8 cellular contexts compared by ENCODE assay signal in the genomic region with DNA sequence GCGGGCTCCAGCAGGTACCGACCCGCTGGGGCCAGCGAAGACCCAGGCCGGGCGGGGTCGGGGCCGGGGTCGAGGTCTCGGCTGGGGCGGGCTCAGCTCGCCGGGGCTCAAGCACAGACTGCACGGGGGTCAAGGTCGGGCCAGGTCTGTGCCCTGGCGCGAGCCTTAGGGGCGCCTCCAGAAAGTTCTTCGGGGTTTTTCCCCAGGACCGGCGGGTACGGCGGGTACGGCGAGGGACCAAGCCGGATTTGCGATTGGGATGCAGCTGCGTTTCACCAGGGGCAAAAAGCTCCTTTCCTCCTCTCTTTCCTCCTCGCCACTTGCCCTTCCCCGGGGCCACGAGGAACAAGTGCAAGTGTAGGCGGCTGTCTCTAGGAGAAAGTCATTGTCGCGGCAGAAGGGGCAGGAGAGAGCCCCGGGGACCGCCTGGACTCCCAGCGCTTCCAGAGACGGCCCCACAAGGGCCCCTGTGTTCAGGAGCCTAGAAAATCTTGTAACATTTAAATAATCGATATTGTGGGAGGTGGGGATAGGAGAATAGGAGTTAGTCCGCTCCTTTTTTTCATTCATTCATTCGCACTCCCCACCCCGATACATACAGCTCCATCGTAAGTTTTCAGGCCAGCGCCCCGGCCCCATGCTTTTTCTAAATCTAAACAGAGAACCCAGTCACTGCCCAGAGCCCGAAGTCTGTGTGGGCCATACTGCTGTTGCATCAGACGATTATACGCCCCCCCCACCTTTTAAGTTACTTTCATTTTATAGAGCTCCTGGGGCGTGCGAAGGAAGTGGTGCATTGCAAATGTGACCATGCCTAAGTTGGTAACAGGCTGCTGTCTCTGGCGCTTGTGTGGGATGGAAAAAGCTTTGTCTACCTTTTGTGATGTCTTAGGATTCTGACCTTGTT. TPM values are rescaled to one million over a fixed set of nuclear protein-coding genes. Genes with fewer than 3 reads are reported as not detected.
DNase-seq lines count a peak whose midpoint lies in the region; ATAC-seq and TF ChIP-seq lines count a peak whose summit lies in the region.

No MANE protein-coding gene starts in this region.

- TF ChIP-seq CTCF in VCaP (conservative IDR thresholded peaks at IDR 0.05) (no peak), right lobe of liver (IDR thresholded peaks at IDR 0.05) (no peak)

- DNase-seq in NCI-H2081 (lab: John Stamatoyannopoulos, UW) (peak; percentile 37 to 64), NCI-H2081 treated with DMSO at 0.1 percent for 48 hours (lab: John Stamatoyannopoulos, UW) (no peak), NCI-H2029 (lab: John Stamatoyannopoulos, UW) (peak; percentile 36), right lobe of liver (peak in 1 of 3 donors; percentile 46)
- peak; percentile 46 to 70 for DNase-seq in central memory CD8-positive, alpha-beta T cell (ENCODE audit: low spot score in 2 of 2)
- DNase-seq in stimulated activated CD8-positive, alpha-beta memory T cell treated with anti-CD3 and anti-CD28 coated beads, Interleukin-12 subunit alpha, Interleukin-12 subunit beta, amount 100 ng/mL, for 1 hour (ENCODE audit: low read depth), result peak; percentile 47

- no peak for TF ChIP-seq POLR2A in right lobe of liver (IDR thresholded peaks at IDR 0.05)

- H3K27ac Mint-ChIP-seq in central memory CD8-positive, alpha-beta T cell (ENCODE audit: low read depth), result peak overlapping the region; percentile 97

- H3K27me3 Mint-ChIP-seq in central memory CD8-positive, alpha-beta T cell, result no peaks in the 10 kb centered on the region

- H3K9me3 Mint-ChIP-seq in central memory CD8-positive, alpha-beta T cell, result no peaks in the 10 kb centered on the region

- H3K4me1 Mint-ChIP-seq in central memory CD8-positive, alpha-beta T cell, result peaks cover 46% of the 10 kb centered on the region

- 2% methylated on average over 23 of the region's 51 CpGs for WGBS in right lobe of liver (ENCODE audit: insufficient coverage, low coverage, low lambda C conversion rate, missing lambda C conversion rate)

- ATAC-seq in HG02938 (IDR thresholded peaks at IDR 0.05; ENCODE audit: unreplicated experiment), result peak; percentile 37
- peak; percentile 58 for ATAC-seq in central memory CD8-positive, alpha-beta T cell (replicated peaks; ENCODE audit: extremely low read depth, poor library complexity, severe bottlenecking)
- peak; percentile 26 to 51 (median 37) for ATAC-seq in right lobe of liver

- H3K36me3 Mint-ChIP-seq in central memory CD8-positive, alpha-beta T cell (ENCODE audit: insufficient read depth), result peaks cover 43% of the 10 kb centered on the region

- H3K27ac ChIP-seq in VCaP (peak overlapping the region; percentile 80), right lobe of liver (peak overlapping the region; percentile 41 to 73 (median 55))

- intact Hi-C loops in right lobe of liver (cut with DNase I), result no loop called here

- peaks cover 0 to 11% (median 0%) of the 10 kb centered on the region in 4 donors for H3K4me1 ChIP-seq in right lobe of liver

- peak overlapping the region; percentile 49 to 59 (median 54) for H3K4me3 ChIP-seq in right lobe of liver

- peak overlapping the region; percentile 95 for H3K4me3 Mint-ChIP-seq in central memory CD8-positive, alpha-beta T cell

- H3K9me3 ChIP-seq in right lobe of liver, result no peaks in the 10 kb centered on the region

- no peaks in the 10 kb centered on the region for H3K36me3 ChIP-seq in right lobe of liver

- no peaks in the 10 kb centered on the region for H3K27me3 ChIP-seq in right lobe of liver

RNA-seq across cellular contexts. Expression of gene PMAIP1, which starts 0.7 kb away (rescaled TPM):
- total RNA-seq in right lobe of liver, result under 1 TPM in 5 of 6 experiments, not detected in 1; 0.18 to 0.55 (median 0.37) TPM
